ENCODE assay signal across 16 cellular contexts in genomic region chr16:12617401-12617819, GRCh38.
DNase-seq lines count a peak whose midpoint lies in the region; ATAC-seq and TF ChIP-seq lines count a peak whose summit lies in the region.
"Had no signal": no experiment of that assay in that cellular context is flagged by ENCODE, and none has a peak within 500 bp of the region (broad histone marks: within the 10 kb centered on the region; RNA-seq: fewer than 3 reads in every experiment).

No MANE protein-coding gene starts in this region.

- DNase-seq in activated naive CD4-positive, alpha-beta T cell treated with Interleukin-2 at 50 U/mL for 16 hours: peak; percentile 69
- no peak for DNase-seq in activated naive CD4-positive, alpha-beta T cell (lab: John Stamatoyannopoulos, UW)
- no peak for DNase-seq in activated T-cell treated with anti-CD3 and anti-CD28 coated beads, Interleukin-2, amount 50 U/mL, for 4 hours
- DNase-seq in osteocyte (ENCODE audit: extremely low spot score, unreplicated experiment): peak; percentile 57
- DNase-seq in stimulated activated effector memory CD8-positive, alpha-beta T cell treated with anti-CD3 and anti-CD28 coated beads, Interleukin-12 subunit alpha, Interleukin-12 subunit beta, amount 100 ng/mL, for 72 hours (ENCODE audit: low spot score in 2 of 2): no peak
- DNase-seq: cerebellar nuclear complex, DMS 273 treated with DMSO at 0.1 percent for 48 hours, mesenchymal stem cell, NCI-H1694, trophoblast cell had no signal

- no peak for TF ChIP-seq CTCF in osteocyte (IDR thresholded peaks at IDR 0.05)

- no peaks in the 10 kb centered on the region for H3K9me3 Mint-ChIP-seq in activated T-cell treated with anti-CD3 and anti-CD28 coated beads, Interleukin-2, amount 50 U/mL, for 4 hours
- no peaks in the 10 kb centered on the region for H3K9me3 Mint-ChIP-seq in osteocyte (ENCODE audit: unreplicated experiment)
- peaks cover 3% of the 10 kb centered on the region for H3K9me3 Mint-ChIP-seq in stimulated activated effector memory CD8-positive, alpha-beta T cell treated with anti-CD3 and anti-CD28 coated beads, Interleukin-12 subunit alpha, Interleukin-12 subunit beta, amount 100 ng/mL, for 72 hours
- H3K9me3 Mint-ChIP-seq: nephron; stimulated activated memory B cell treated with anti-CD40 and anti-IgM and Interleukin-4, amounts not matched to agents 10 μg/mL and 1 μg/mL and 100 μg/mL, for 72 hours had no signal

- peak overlapping the region; percentile 47 for H3K4me3 Mint-ChIP-seq in activated T-cell treated with anti-CD3 and anti-CD28 coated beads, Interleukin-2, amount 50 U/mL, for 4 hours
- no peak overlapping the region for H3K4me3 Mint-ChIP-seq in osteocyte (ENCODE audit: unreplicated experiment)
- H3K4me3 Mint-ChIP-seq in stimulated activated effector memory CD8-positive, alpha-beta T cell treated with anti-CD3 and anti-CD28 coated beads, Interleukin-12 subunit alpha, Interleukin-12 subunit beta, amount 100 ng/mL, for 72 hours: peak overlapping the region; percentile 7
- H3K4me3 Mint-ChIP-seq: nephron; stimulated activated memory B cell treated with anti-CD40 and anti-IgM and Interleukin-4, amounts not matched to agents 10 μg/mL and 1 μg/mL and 100 μg/mL, for 72 hours had no signal

- H3K4me1 Mint-ChIP-seq in activated T-cell treated with anti-CD3 and anti-CD28 coated beads, Interleukin-2, amount 50 U/mL, for 4 hours (ENCODE audit: low read depth): peaks cover 41% of the 10 kb centered on the region
- peaks cover 4% of the 10 kb centered on the region for H3K4me1 Mint-ChIP-seq in osteocyte (ENCODE audit: unreplicated experiment)
- peaks cover 31% of the 10 kb centered on the region for H3K4me1 Mint-ChIP-seq in stimulated activated effector memory CD8-positive, alpha-beta T cell treated with anti-CD3 and anti-CD28 coated beads, Interleukin-12 subunit alpha, Interleukin-12 subunit beta, amount 100 ng/mL, for 72 hours
- H3K4me1 Mint-ChIP-seq: nephron had no signal

- H3K36me3 Mint-ChIP-seq in activated T-cell treated with anti-CD3 and anti-CD28 coated beads, Interleukin-2, amount 50 U/mL, for 4 hours (ENCODE audit: insufficient read depth): no peaks in the 10 kb centered on the region
- no peaks in the 10 kb centered on the region for H3K36me3 Mint-ChIP-seq in osteocyte (ENCODE audit: unreplicated experiment)
- no peaks in the 10 kb centered on the region for H3K36me3 Mint-ChIP-seq in stimulated activated effector memory CD8-positive, alpha-beta T cell treated with anti-CD3 and anti-CD28 coated beads, Interleukin-12 subunit alpha, Interleukin-12 subunit beta, amount 100 ng/mL, for 72 hours
- H3K36me3 Mint-ChIP-seq: stimulated activated memory B cell treated with anti-CD40 and anti-IgM and Interleukin-4, amounts not matched to agents 10 μg/mL and 1 μg/mL and 100 μg/mL, for 72 hours had no signal

- H3K27me3 Mint-ChIP-seq in activated T-cell treated with anti-CD3 and anti-CD28 coated beads, Interleukin-2, amount 50 U/mL, for 4 hours (ENCODE audit: low read depth): peaks cover 2% of the 10 kb centered on the region
- H3K27me3 Mint-ChIP-seq in osteocyte (ENCODE audit: unreplicated experiment): peaks cover 9% of the 10 kb centered on the region
- H3K27me3 Mint-ChIP-seq: progenitor cell of endocrine pancreas; stimulated activated memory B cell treated with anti-CD40 and anti-IgM and Interleukin-4, amounts not matched to agents 10 μg/mL and 1 μg/mL and 100 μg/mL, for 72 hours had no signal

- peak; percentile 44 to 55 for ATAC-seq in activated T-cell treated with anti-CD3 and anti-CD28 coated beads, Interleukin-2, amount 50 U/mL, for 4 hours
- ATAC-seq in stimulated activated effector memory CD8-positive, alpha-beta T cell treated with anti-CD3 and anti-CD28 coated beads, Interleukin-12 subunit alpha, Interleukin-12 subunit beta, amount 100 ng/mL, for 72 hours: peak; percentile 65
- no peak for ATAC-seq in GM18520 (IDR thresholded peaks at IDR 0.05; ENCODE audit: unreplicated experiment)
- ATAC-seq in GM18907 (IDR thresholded peaks at IDR 0.05; ENCODE audit: unreplicated experiment): no peak
- ATAC-seq: SK-N-SH treated with all-trans-retinoic acid at 6 μM for 48 hours; stimulated activated memory B cell treated with anti-CD40 and anti-IgM and Interleukin-4, amounts not matched to agents 10 μg/mL and 1 μg/mL and 100 μg/mL, for 72 hours had no signal

- H3K27ac Mint-ChIP-seq in osteocyte (ENCODE audit: unreplicated experiment): no peak overlapping the region
- H3K27ac Mint-ChIP-seq in stimulated activated effector memory CD8-positive, alpha-beta T cell treated with anti-CD3 and anti-CD28 coated beads, Interleukin-12 subunit alpha, Interleukin-12 subunit beta, amount 100 ng/mL, for 72 hours: peak overlapping the region; percentile 67
- H3K27ac Mint-ChIP-seq: nephron; progenitor cell of endocrine pancreas; stimulated activated memory B cell treated with anti-CD40 and anti-IgM and Interleukin-4, amounts not matched to agents 10 μg/mL and 1 μg/mL and 100 μg/mL, for 72 hours had no signal

Comparison
In these comparisons a context has a peak if more than half of its experiments do, and no peak if none do; other contexts are left out.
1. DNase-seq: peak in activated naive CD4-positive, alpha-beta T cell treated with Interleukin-2 at 50 U/mL for 16 hours (single experiment) and osteocyte (single experiment); none in activated naive CD4-positive, alpha-beta T cell (0 of 4), activated T-cell treated with anti-CD3 and anti-CD28 coated beads, Interleukin-2, amount 50 U/mL, for 4 hours (single experiment) and stimulated activated effector memory CD8-positive, alpha-beta T cell treated with anti-CD3 and anti-CD28 coated beads, Interleukin-12 subunit alpha, Interleukin-12 subunit beta, amount 100 ng/mL, for 72 hours (0 of 2).
2. ATAC-seq: peak in activated T-cell treated with anti-CD3 and anti-CD28 coated beads, Interleukin-2, amount 50 U/mL, for 4 hours (2 of 2) and stimulated activated effector memory CD8-positive, alpha-beta T cell treated with anti-CD3 and anti-CD28 coated beads, Interleukin-12 subunit alpha, Interleukin-12 subunit beta, amount 100 ng/mL, for 72 hours (single experiment); none in GM18520 (single experiment) and GM18907 (single experiment).